Comparison of ENCODE assay signal across 25 cellular contexts in the genomic region with DNA sequence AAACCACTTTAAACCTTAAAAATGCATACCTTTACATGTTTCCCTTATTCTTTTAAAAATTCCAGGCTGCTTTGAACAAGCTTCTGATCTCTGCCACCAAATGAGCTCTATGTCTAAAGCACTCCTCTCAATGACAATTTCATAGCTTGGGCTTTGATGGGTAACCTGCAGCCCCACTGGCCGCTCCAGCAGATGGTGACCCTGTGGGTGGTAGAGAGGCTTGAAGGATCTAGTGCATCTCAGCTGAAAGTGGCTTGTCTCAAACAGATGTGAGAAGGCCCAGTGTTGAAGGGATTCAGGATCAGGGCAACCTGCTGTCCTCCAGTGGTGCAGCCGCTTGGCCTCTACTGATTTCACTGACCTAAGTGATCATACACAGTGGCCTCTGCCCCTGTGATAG.
"Had no signal": no experiment of that assay in that cellular context is flagged by ENCODE, and none has a peak within 500 bp of the region (broad histone marks: within the 10 kb centered on the region; RNA-seq: fewer than 3 reads in every experiment).

No MANE protein-coding gene starts in this region.

- FAIRE-seq: endothelial cell of umbilical vein had no signal

- ATAC-seq: heart left ventricle, left colon, left ventricle myocardium superior, psoas muscle had no signal

- H3K4me1 ChIP-seq: colonic mucosa, parathyroid adenoma, right lobe of liver had no signal

- H3K27me3 ChIP-seq: colonic mucosa, heart left ventricle, right lobe of liver, stomach, transverse colon had no signal

- H3K4me3 ChIP-seq: colonic mucosa, heart left ventricle, lung, psoas muscle, right lobe of liver, stomach, thoracic aorta, transverse colon had no signal

- H3K27ac ChIP-seq: colonic mucosa, heart left ventricle, parathyroid adenoma, psoas muscle, right lobe of liver, stomach, thoracic aorta, transverse colon had no signal

- DNase-seq: colonic mucosa; effector CD4-positive, alpha-beta T cell; endodermal cell; erythroblast; foreskin melanocyte; heart left ventricle; hippocampal formation; left colon; left ventricle myocardium superior; mesendoderm; naive B cell; occipital lobe; psoas muscle; retina; right lobe of liver; stimulated activated CD4-positive, alpha-beta T cell treated with anti-CD3 and anti-CD28 coated beads, Interleukin-2, amount 100 ng/mL, for 24 hours; stimulated activated CD4-positive, alpha-beta T cell treated with anti-CD3 and anti-CD28 coated beads, Interleukin-4, amount 100 ng/mL, for 4 hours; stimulated activated naive CD4-positive, alpha-beta T cell; stomach; substantia nigra; transverse colon had no signal

- H3K36me3 ChIP-seq: colonic mucosa, heart left ventricle, right lobe of liver, stomach, thoracic aorta, transverse colon had no signal

- H3K9me3 ChIP-seq: colonic mucosa, heart left ventricle, psoas muscle, right lobe of liver, stomach, thoracic aorta, transverse colon had no signal
